ENCODE assay signal across 18 cellular contexts in the genomic region with DNA sequence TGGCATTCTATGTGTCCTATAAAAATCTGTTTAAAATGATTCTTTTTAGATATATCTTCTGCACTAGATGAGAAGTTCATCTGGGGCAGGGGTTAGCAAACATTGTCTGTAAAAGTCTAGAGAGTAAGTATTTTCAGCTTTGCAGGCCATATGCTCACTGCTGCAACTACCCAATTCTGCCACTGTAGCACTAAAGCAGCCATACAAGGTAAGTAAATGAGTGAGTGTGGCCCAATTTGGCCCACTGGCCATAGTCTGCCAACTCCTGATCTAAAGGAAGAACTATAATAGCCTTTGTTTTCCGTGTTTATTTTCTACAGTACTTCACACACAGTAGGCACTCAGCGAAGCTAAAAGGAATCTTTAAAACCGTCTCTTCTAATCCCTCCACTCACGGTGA.
"Had no signal": no experiment of that assay in that cellular context is flagged by ENCODE, and none has a peak within 500 bp of the region (broad histone marks: within the 10 kb centered on the region; RNA-seq: fewer than 3 reads in every experiment).

No MANE protein-coding gene starts in this region.

- H3K9me3 ChIP-seq: esophagus squamous epithelium, right atrium auricular region, tibial nerve had no signal

- H3K4me3 Mint-ChIP-seq: activated CD4-positive, alpha-beta memory T cell treated with anti-CD3 and anti-CD28 coated beads, Interleukin-2, amount 10 ng/mL, durations not matched to agents 7 days and 5 days; activated CD4-positive, alpha-beta T cell treated with anti-CD3 and anti-CD28 coated beads, Interleukin-2, amount 10 ng/mL, durations not matched to agents 7 days and 5 days; activated naive CD4-positive, alpha-beta T cell treated with anti-CD3 and anti-CD28 coated beads, Interleukin-2, amount 10 ng/mL, durations not matched to agents 7 days and 5 days; activated T-cell treated with anti-CD3 and anti-CD28 coated beads, Interleukin-2, amount 50 U/mL, for 24 hours; mesothelial cell of epicardium; naive B cell; nephron progenitor cell; WTC11 had no signal

- H3K9ac ChIP-seq: parathyroid adenoma had no signal

- H3K4me3 ChIP-seq: coronary artery, esophagus squamous epithelium, right atrium auricular region, tibial nerve had no signal

- H3K27me3 Mint-ChIP-seq: activated CD4-positive, alpha-beta memory T cell treated with anti-CD3 and anti-CD28 coated beads, Interleukin-2, amount 10 ng/mL, durations not matched to agents 7 days and 5 days; activated CD4-positive, alpha-beta T cell treated with anti-CD3 and anti-CD28 coated beads, Interleukin-2, amount 10 ng/mL, durations not matched to agents 7 days and 5 days; activated naive CD4-positive, alpha-beta T cell treated with anti-CD3 and anti-CD28 coated beads, Interleukin-2, amount 10 ng/mL, durations not matched to agents 7 days and 5 days; activated T-cell treated with anti-CD3 and anti-CD28 coated beads, Interleukin-2, amount 50 U/mL, for 24 hours; naive B cell had no signal

- H3K36me3 ChIP-seq: right atrium auricular region had no signal

- ATAC-seq: left ventricle myocardium superior, WTC11 had no signal

- H3K4me1 ChIP-seq: parathyroid adenoma had no signal

- H3K27ac Mint-ChIP-seq: activated CD4-positive, alpha-beta memory T cell treated with anti-CD3 and anti-CD28 coated beads, Interleukin-2, amount 10 ng/mL, durations not matched to agents 7 days and 5 days; activated CD4-positive, alpha-beta T cell treated with anti-CD3 and anti-CD28 coated beads, Interleukin-2, amount 10 ng/mL, durations not matched to agents 7 days and 5 days; activated naive CD4-positive, alpha-beta T cell treated with anti-CD3 and anti-CD28 coated beads, Interleukin-2, amount 10 ng/mL, durations not matched to agents 7 days and 5 days; mesothelial cell of epicardium; nephron progenitor cell; WTC11 had no signal

- H3K27ac ChIP-seq: coronary artery, esophagus squamous epithelium, parathyroid adenoma, right atrium auricular region, tibial nerve had no signal

- DNase-seq: activated CD4-positive, alpha-beta T cell treated with anti-CD3 and anti-CD28 coated beads for 1 hour; activated CD8-positive, alpha-beta memory T cell treated with anti-CD3 and anti-CD28 coated beads, Interleukin-2, amount 50 U/mL, for 48 hours; activated gamma-delta T cell; activated T-cell treated with anti-CD3 and anti-CD28 coated beads, Interleukin-2, amount 50 U/mL, for 24 hours; amniotic stem cell; esophagus squamous epithelium; left ventricle myocardium superior had no signal

- H3K9me3 Mint-ChIP-seq: activated naive CD4-positive, alpha-beta T cell treated with anti-CD3 and anti-CD28 coated beads, Interleukin-2, amount 10 ng/mL, durations not matched to agents 7 days and 5 days; mesothelial cell of epicardium had no signal

- H3K27me3 ChIP-seq: esophagus squamous epithelium, right atrium auricular region, tibial nerve had no signal

- H2AFZ ChIP-seq: parathyroid adenoma had no signal
